Comparison of ENCODE assay signal across 21 cellular contexts in genomic region chr12:91419809-91420208, GRCh38.
"Had no signal": no experiment of that assay in that cellular context is flagged by ENCODE, and none has a peak within 500 bp of the region (broad histone marks: within the 10 kb centered on the region; RNA-seq: fewer than 3 reads in every experiment).

No MANE protein-coding gene starts in this region.

- DNase-seq: activated CD4-positive, alpha-beta memory T cell treated with anti-CD3 and anti-CD28 coated beads for 36 hours; activated CD4-positive, alpha-beta T cell treated with anti-CD3 and anti-CD28 coated beads for 48 hours; activated CD4-positive, CD25-positive, alpha-beta regulatory T cell treated with anti-CD3 and anti-CD28 coated beads, Interleukin-2, amount 50 U/mL, for 72 hours; activated CD8-positive, alpha-beta memory T cell treated with anti-CD3 and anti-CD28 coated beads for 24 hours; activated effector memory CD4-positive, alpha-beta T cell treated with anti-CD3 and anti-CD28 coated beads, Interleukin-2, amount 50 U/mL, for 16 hours; activated naive CD4-positive, alpha-beta T cell treated with Interleukin-2 at 50 U/mL for 16 hours; activated naive CD8-positive, alpha-beta T cell treated with anti-CD3 and anti-CD28 coated beads, Interleukin-2, amount 50 U/mL, for 24 hours; activated T-cell treated with anti-CD3 and anti-CD28 coated beads, Interleukin-2, amount 50 U/mL, for 4 hours; amniotic stem cell; KBM-7; NCI-H1092; NCI-H2029; NCI-H446 treated with DMSO at 0.1 percent for 48 hours; NCI-H524 treated with DMSO at 0.1 percent for 48 hours; NCI-H748 treated with DMSO at 0.1 percent for 48 hours; SIG-M5; T-helper 17 cell; T-helper 9 cell had no signal

- H3K4me3 ChIP-seq: ascending aorta had no signal

- H3K4me3 Mint-ChIP-seq: activated CD4-positive, alpha-beta memory T cell treated with anti-CD3 and anti-CD28 coated beads for 36 hours; activated naive CD8-positive, alpha-beta T cell treated with anti-CD3 and anti-CD28 coated beads, Interleukin-2, amount 50 U/mL, for 24 hours; activated T-cell treated with anti-CD3 and anti-CD28 coated beads, Interleukin-2, amount 50 U/mL, for 4 hours; T-helper 17 cell; WTC11 had no signal

- H3K9me3 ChIP-seq: ascending aorta had no signal

- H3K4me1 Mint-ChIP-seq: activated naive CD8-positive, alpha-beta T cell treated with anti-CD3 and anti-CD28 coated beads, Interleukin-2, amount 50 U/mL, for 24 hours; T-helper 17 cell had no signal

- H3K9me3 Mint-ChIP-seq: activated CD4-positive, alpha-beta memory T cell treated with anti-CD3 and anti-CD28 coated beads for 36 hours; activated naive CD4-positive, alpha-beta T cell treated with anti-CD3 and anti-CD28 coated beads, Interleukin-2, amount 50 U/mL, for 72 hours; activated naive CD8-positive, alpha-beta T cell treated with anti-CD3 and anti-CD28 coated beads, Interleukin-2, amount 50 U/mL, for 24 hours; activated T-cell treated with anti-CD3 and anti-CD28 coated beads, Interleukin-2, amount 50 U/mL, for 4 hours had no signal

- H3K27ac ChIP-seq: ascending aorta had no signal

- ATAC-seq: activated naive CD4-positive, alpha-beta T cell treated with anti-CD3 and anti-CD28 coated beads, Interleukin-2, amount 50 U/mL, for 72 hours; activated naive CD8-positive, alpha-beta T cell treated with anti-CD3 and anti-CD28 coated beads, Interleukin-2, amount 50 U/mL, for 24 hours; activated T-cell treated with anti-CD3 and anti-CD28 coated beads, Interleukin-2, amount 50 U/mL, for 4 hours; T-helper 17 cell; WTC11 had no signal

- H3K27me3 ChIP-seq: ascending aorta had no signal

- H3K4me1 ChIP-seq: ascending aorta had no signal

- H3K36me3 ChIP-seq: ascending aorta had no signal

- H3K27ac Mint-ChIP-seq: activated CD4-positive, alpha-beta memory T cell treated with anti-CD3 and anti-CD28 coated beads for 36 hours; activated naive CD4-positive, alpha-beta T cell treated with anti-CD3 and anti-CD28 coated beads, Interleukin-2, amount 50 U/mL, for 72 hours; activated naive CD8-positive, alpha-beta T cell treated with anti-CD3 and anti-CD28 coated beads, Interleukin-2, amount 50 U/mL, for 24 hours; T-helper 17 cell; WTC11 had no signal

- H3K36me3 Mint-ChIP-seq: activated CD4-positive, alpha-beta memory T cell treated with anti-CD3 and anti-CD28 coated beads for 36 hours; activated naive CD4-positive, alpha-beta T cell treated with anti-CD3 and anti-CD28 coated beads, Interleukin-2, amount 50 U/mL, for 72 hours; WTC11 had no signal
